In genomic region chr2:157152362-157152761, GRCh38 we compare ENCODE assay signal across 1 cellular context.
TF ChIP-seq lines count a peak whose summit lies in the region.

No MANE protein-coding gene starts in this region.

TF ChIP-seq in GM12878, 131 proteins besides CTCF, POLR2A, EP300 and RAD21 (continued from another document):
- TF ChIP-seq E2F8 (IDR thresholded peaks at IDR 0.05; ENCODE audit: low read depth, partially characterized antibody) (no peak), PRDM15 (CRISPR knock-in tag; IDR thresholded peaks at IDR 0.05) (no peak), BHLHE40 (IDR thresholded peaks at IDR 0.05; ENCODE audit: borderline replicate concordance in 1 of 2, low read depth in 2 of 2, low read length in 1 of 2) (no peak)
